ENCODE assay signal across 8 cellular contexts in the genomic region with DNA sequence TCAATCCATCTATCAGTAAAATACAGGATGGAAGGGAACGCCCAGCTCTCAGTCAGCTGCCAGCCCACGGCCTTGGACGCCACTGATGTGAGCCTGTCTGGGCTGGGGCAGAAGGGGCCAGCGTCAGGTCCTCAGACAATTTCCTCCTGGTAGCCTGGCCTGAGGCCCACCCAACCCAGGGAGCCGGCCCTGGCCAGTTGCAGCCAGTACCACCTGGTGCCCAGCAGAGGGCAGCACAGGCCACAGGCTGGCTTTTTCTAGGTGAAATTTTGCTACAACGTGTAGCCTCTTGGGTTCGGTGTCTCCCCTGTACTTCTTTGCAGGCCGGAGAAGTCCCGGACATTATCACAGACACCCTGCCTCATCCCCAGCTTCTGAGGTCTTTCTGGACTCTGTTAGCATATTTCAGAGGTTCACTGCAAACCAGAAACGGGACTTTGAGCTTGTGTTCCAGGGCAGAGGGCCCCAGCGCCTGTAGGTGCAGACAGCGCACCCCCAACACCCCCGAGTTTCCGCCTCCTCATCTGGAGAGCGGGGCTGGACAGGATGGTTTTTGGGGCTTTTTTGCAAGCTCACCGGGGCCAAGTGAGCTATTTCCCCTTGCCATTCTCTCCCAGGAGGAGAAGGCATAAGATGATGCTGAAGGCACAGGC. TPM values are rescaled to one million over a fixed set of nuclear protein-coding genes. Genes with fewer than 3 reads are reported as not detected.
DNase-seq lines count a peak whose midpoint lies in the region; ATAC-seq lines count a peak whose summit lies in the region.

No MANE protein-coding gene starts in this region.

- ATAC-seq in HG02642 (IDR thresholded peaks at IDR 0.05; ENCODE audit: poor library complexity, unreplicated experiment) (peak; percentile 80), esophagus mucosa (peak; percentile 90)
- ATAC-seq in stimulated activated memory B cell treated with anti-CD40 and anti-IgM and Interleukin-4, amounts not matched to agents 10 μg/mL and 1 μg/mL and 100 μg/mL, for 72 hours, result peak; percentile 64

- no peak overlapping the region for H3K4me3 Mint-ChIP-seq in stimulated activated memory B cell treated with anti-CD40 and anti-IgM and Interleukin-4, amounts not matched to agents 10 μg/mL and 1 μg/mL and 100 μg/mL, for 72 hours

- H3K36me3 Mint-ChIP-seq in stimulated activated memory B cell treated with anti-CD40 and anti-IgM and Interleukin-4, amounts not matched to agents 10 μg/mL and 1 μg/mL and 100 μg/mL, for 72 hours, result no peaks in the 10 kb centered on the region

- H3K27ac Mint-ChIP-seq in stimulated activated memory B cell treated with anti-CD40 and anti-IgM and Interleukin-4, amounts not matched to agents 10 μg/mL and 1 μg/mL and 100 μg/mL, for 72 hours, result no peak overlapping the region

- H3K4me1 Mint-ChIP-seq in stimulated activated memory B cell treated with anti-CD40 and anti-IgM and Interleukin-4, amounts not matched to agents 10 μg/mL and 1 μg/mL and 100 μg/mL, for 72 hours, result no peaks in the 10 kb centered on the region

- peaks cover 48% of the 10 kb centered on the region for H3K27me3 Mint-ChIP-seq in stimulated activated memory B cell treated with anti-CD40 and anti-IgM and Interleukin-4, amounts not matched to agents 10 μg/mL and 1 μg/mL and 100 μg/mL, for 72 hours

- peak; percentile 1 for DNase-seq in NCI-H1105 treated with DMSO at 0.1 percent for 48 hours (lab: John Stamatoyannopoulos, UW)
- DNase-seq in NCI-H1105 (lab: John Stamatoyannopoulos, UW), result no peak
- DNase-seq in NCI-H748 (lab: John Stamatoyannopoulos, UW; ENCODE audit: unreplicated experiment), result peak; percentile 54
- peak; percentile 58 for DNase-seq in activated CD8-positive, alpha-beta memory T cell treated with anti-CD3 and anti-CD28 coated beads, Interleukin-2, amount 50 U/mL, for 4 hours
- DNase-seq in myocyte (ENCODE audit: low read depth), result peak; percentile 51

- no peaks in the 10 kb centered on the region for H3K9me3 Mint-ChIP-seq in stimulated activated memory B cell treated with anti-CD40 and anti-IgM and Interleukin-4, amounts not matched to agents 10 μg/mL and 1 μg/mL and 100 μg/mL, for 72 hours

RNA-seq across cellular contexts. Expression of gene KCNMB1, which starts 45.9 kb away (rescaled TPM):
- total RNA-seq in esophagus mucosa (0.64 TPM), myocyte (not detected in 2 replicates)
- polyA plus RNA-seq in myocyte (2012), result 0.08 TPM
